Comparison of ENCODE assay signal across 19 cellular contexts in genomic region chr14:104700747-104701215, GRCh38. TPM values are rescaled to one million over a fixed set of nuclear protein-coding genes. Genes with fewer than 3 reads are reported as not detected.
DNase-seq lines count a peak whose midpoint lies in the region; ATAC-seq, FAIRE-seq and TF ChIP-seq lines count a peak whose summit lies in the region.
"Had no signal": no experiment of that assay in that cellular context is flagged by ENCODE, and none has a peak within 500 bp of the region (broad histone marks: within the 10 kb centered on the region; RNA-seq: fewer than 3 reads in every experiment).

No MANE protein-coding gene starts in this region.

- H3K27me3 Mint-ChIP-seq in WTC11 (ENCODE audit: low read depth): no peaks in the 10 kb centered on the region
- H3K27me3 Mint-ChIP-seq: stimulated activated memory B cell treated with anti-CD40 and anti-IgM and Interleukin-4, amounts not matched to agents 10 μg/mL and 1 μg/mL and 100 μg/mL, for 72 hours had no signal

- no peaks in the 10 kb centered on the region for H3K27me3 ChIP-seq in HepG2 (ENCODE audit: control insufficient read depth in 1 of 2, insufficient read depth in 2 of 2, low read length in 2 of 2)
- H3K27me3 ChIP-seq in right lobe of liver: no peaks in the 10 kb centered on the region
- no peaks in the 10 kb centered on the region for H3K27me3 ChIP-seq in uterus

- BruUV-seq in HepG2 (replicated peaks; lab: Mats Ljungman, UMichigan): no TSS peak

- peaks cover 8% of the 10 kb centered on the region for H3K9me3 Mint-ChIP-seq in WTC11
- H3K9me3 Mint-ChIP-seq: stimulated activated memory B cell treated with anti-CD40 and anti-IgM and Interleukin-4, amounts not matched to agents 10 μg/mL and 1 μg/mL and 100 μg/mL, for 72 hours had no signal

- H3K27ac ChIP-seq in HepG2 (ENCODE audit: extremely low read length, insufficient read depth, low read length): no peak overlapping the region
- no peak overlapping the region for H3K27ac ChIP-seq in right lobe of liver
- peak overlapping the region; percentile 10 to 34 for H3K27ac ChIP-seq in uterus

- no peak overlapping the region for H3K9ac ChIP-seq in HepG2 (ENCODE audit: insufficient read depth, low read depth, low read length)

- peaks cover 28% of the 10 kb centered on the region for H3K36me3 Mint-ChIP-seq in WTC11

- no peak overlapping the region for H3K4me2 ChIP-seq in HepG2 (ENCODE audit: low read depth, low read length)

- no peak for TF ChIP-seq CTCF in HepG2 (CRISPR knock-in tag; IDR thresholded peaks at IDR 0.05)
- no peak for TF ChIP-seq CTCF in right lobe of liver (IDR thresholded peaks at IDR 0.05)
- no peak for TF ChIP-seq CTCF in WTC11 (IDR thresholded peaks at IDR 0.05)
- TF ChIP-seq CTCF in uterus (IDR thresholded peaks at IDR 0.05): no peak

- H3K79me2 ChIP-seq in HepG2 (ENCODE audit: insufficient read depth, low read length): no peaks in the 10 kb centered on the region

- H3K36me3 ChIP-seq in HepG2 (replicated peaks in 1 of 2; ENCODE audit: control insufficient read depth in 1 of 2, insufficient read depth in 2 of 2, low read length in 2 of 2) (peaks cover 19 to 26% of the 10 kb centered on the region in 2 experiments), right lobe of liver (peaks cover 0 to 26% (median 11%) of the 10 kb centered on the region in 4 donors), uterus (no peaks in the 10 kb centered on the region)

- no peak for TF ChIP-seq RAD21 in HepG2 (CRISPR knock-in tag; IDR thresholded peaks at IDR 0.05)

- no peaks in the 10 kb centered on the region for H3K4me1 ChIP-seq in HepG2 (ENCODE audit: insufficient read depth, low read length)
- peaks cover 0 to 31% (median 6%) of the 10 kb centered on the region in 4 donors for H3K4me1 ChIP-seq in right lobe of liver
- peaks cover 0 to 30% of the 10 kb centered on the region in 2 donors for H3K4me1 ChIP-seq in uterus

- H3K9me3 ChIP-seq in HepG2 (ENCODE audit: low read length): no peaks in the 10 kb centered on the region
- H3K9me3 ChIP-seq in right lobe of liver: no peaks in the 10 kb centered on the region
- no peaks in the 10 kb centered on the region for H3K9me3 ChIP-seq in uterus

- peaks cover 11% of the 10 kb centered on the region for H3K4me1 Mint-ChIP-seq in WTC11

- CTCF ChIA-PET in HepG2 (lab: Yijun Ruan, JAX; ENCODE audit: low intra/inter-chr PET ratio, low total read pairs) (no interaction called here), WTC11 (lab: Charles Lee) (interaction anchor here (0.6 to 1.3 kb wide), 5 partner anchors 8 to 35 kb away, joined by 3 to 5 read pairs (median 3); no protein-coding TSS in a partner anchor)

- ATAC-seq in HepG2 (no peak), right lobe of liver (no peak), WTC11 (peak; percentile 10), HG03432 (IDR thresholded peaks at IDR 0.05; ENCODE audit: unreplicated experiment) (no peak), HG03039 (IDR thresholded peaks at IDR 0.05; ENCODE audit: unreplicated experiment) (no peak)
- ATAC-seq: activated CD4-positive, CD25-positive, alpha-beta regulatory T cell treated with anti-CD3 and anti-CD28 coated beads, Interleukin-2, amount 50 U/mL, for 24 hours; stimulated activated memory B cell treated with anti-CD40 and anti-IgM and Interleukin-4, amounts not matched to agents 10 μg/mL and 1 μg/mL and 100 μg/mL, for 72 hours had no signal

- TF ChIP-seq EP300 in HepG2 (IDR thresholded peaks at IDR 0.05; ENCODE audit: low read depth in 2 of 2, low read length in 2 of 2) (no peak), HepG2 (CRISPR knock-in tag; IDR thresholded peaks at IDR 0.05; ENCODE audit: borderline replicate concordance) (no peak)

- 97% methylated on average over 15 of the region's 22 CpGs for WGBS in HepG2 (ENCODE audit: low lambda C conversion rate)
- 76% methylated on average over 7 of the region's 22 CpGs for WGBS in right lobe of liver (ENCODE audit: insufficient coverage, low coverage, low lambda C conversion rate, missing lambda C conversion rate)

- no peak for TF ChIP-seq POLR2A in HepG2 (IDR thresholded peaks at IDR 0.05; ENCODE audit: insufficient read depth in 1 of 2, low read depth in 2 of 2, low read length in 2 of 2)
- TF ChIP-seq POLR2A in right lobe of liver (IDR thresholded peaks at IDR 0.05): no peak
- no peak for TF ChIP-seq POLR2A in uterus (IDR thresholded peaks at IDR 0.05)

- H3K4me3 Mint-ChIP-seq in WTC11: no peak overlapping the region
- H3K4me3 Mint-ChIP-seq: H9; stimulated activated memory B cell treated with anti-CD40 and anti-IgM and Interleukin-4, amounts not matched to agents 10 μg/mL and 1 μg/mL and 100 μg/mL, for 72 hours had no signal

- peaks cover 9% of the 10 kb centered on the region; the same call in 1 of the 2 replicates for H4K20me1 ChIP-seq in HepG2 (ENCODE audit: insufficient read depth, low read length)

- no peak overlapping the region for H3K4me3 ChIP-seq in HepG2 (replicated peaks in 1 of 3; ENCODE audit: insufficient read depth in 1 of 3, low read depth in 2 of 3, low read length in 3 of 3)
- H3K4me3 ChIP-seq in right lobe of liver: no peak overlapping the region
- H3K4me3 ChIP-seq in uterus: no peak overlapping the region

- peak overlapping the region; percentile 65; the same call in 1 of the 2 replicates for H3K27ac Mint-ChIP-seq in WTC11
- H3K27ac Mint-ChIP-seq: H9; stimulated activated memory B cell treated with anti-CD40 and anti-IgM and Interleukin-4, amounts not matched to agents 10 μg/mL and 1 μg/mL and 100 μg/mL, for 72 hours had no signal

- no peak for DNase-seq in HepG2 (ENCODE audit: low spot score)
- DNase-seq in right lobe of liver: no peak
- no peak for DNase-seq in WTC11 (ENCODE audit: low spot score)
- peak; percentile 52 for DNase-seq in iPS-NIHi11 (ENCODE audit: low spot score)
- no peak for DNase-seq in uterus
- no peak for DNase-seq in activated CD4-positive, alpha-beta T cell treated with anti-CD3 and anti-CD28 coated beads for 48 hours
- DNase-seq: activated effector memory CD4-positive, alpha-beta T cell treated with Interleukin-2 at 50 U/mL for 16 hours; amniotic stem cell; H9; hippocampal formation; NCI-H2029 treated with DMSO at 0.1 percent for 48 hours; NCI-H510A; SHP77 treated with DMSO at 0.1 percent for 48 hours; T-helper 2 cell had no signal

- no peak overlapping the region for H2AFZ ChIP-seq in HepG2 (ENCODE audit: low read length)

- in situ Hi-C loops in HepG2 (cut with HindIII; ENCODE audit: extremely low pct_ligation_motif_present, low pct_unique_long_range_greater_than_20kb): no loop called here

- FAIRE-seq in HepG2 (lab: Jason Lieb, UNC): no peak
- FAIRE-seq: GM18507 had no signal

- intact Hi-C loops in HepG2 (cut with micrococcal nuclease; ENCODE audit: unreplicated experiment) (no loop called here), right lobe of liver (cut with DNase I) (no loop called here), uterus (cut with DNase I; ENCODE audit: low total_unique reads) (no loop called here)

- POLR2A ChIA-PET in HepG2 (lab: Yijun Ruan, JAX): no interaction called here
- POLR2A ChIA-PET in WTC11 (lab: Charles Lee): no interaction called here

RNA-seq across cellular contexts. Expression of gene INF2, which starts 11.4 kb away (rescaled TPM):
- total RNA-seq in HepG2 (2016; rRNA removed; fragmentation: Illumina TruSeq; extraction: Trizol) (16.4 and 18.1 TPM in 2 replicates), right lobe of liver (10 to 100 TPM; 47.5 to 98.2 (median 71.4) TPM), WTC11 (2021) (69.0 to 82.4 TPM (median 72.4 TPM) in 3 replicates), uterus (10 to 100 TPM; 13.5 to 79.4 (median 44.6) TPM)
- 11.2 and 14.6 TPM in 2 replicates for total RNA-seq in HepG2 (2016; cell fraction: cytosol; rRNA removed; fragmentation: Illumina TruSeq; extraction: Trizol; ENCODE audit: low read depth)
- total RNA-seq in HepG2 (2016; cell fraction: insoluble cytoplasmic fraction; rRNA removed; fragmentation: Illumina TruSeq; extraction: Trizol): 17.0 and 18.3 TPM in 2 replicates
- total RNA-seq in HepG2 (2016; cell fraction: membrane; rRNA removed; fragmentation: Illumina TruSeq; extraction: Trizol): 23.4 and 24.7 TPM in 2 replicates
- total RNA-seq in HepG2 (2016; cell fraction: nucleus; rRNA removed; fragmentation: Illumina TruSeq; extraction: Trizol): 17.7 and 25.0 TPM in 2 replicates
- polyA plus RNA-seq in HepG2 (2011; rRNA removed): 26.4 and 33.4 TPM in 2 replicates
- polyA plus RNA-seq in HepG2 (2011; cell fraction: cytosol; rRNA removed): 14.8 and 26.4 TPM in 2 replicates
- 229 and 296 TPM in 2 replicates for polyA plus RNA-seq in HepG2 (2011; cell fraction: nucleus; rRNA removed)
- polyA plus RNA-seq in HepG2 (2012): 28.4 and 33.9 TPM in 2 replicates
- 13.6 and 14.2 TPM in 2 replicates for polyA plus RNA-seq in HepG2 (2016; cell fraction: cytosol; fragmentation: Illumina TruSeq; extraction: Trizol; ENCODE audit: low read depth)
- polyA plus RNA-seq in HepG2 (2016; cell fraction: insoluble cytoplasmic fraction; fragmentation: Illumina TruSeq; extraction: Trizol; ENCODE audit: low read depth): 20.2 and 25.5 TPM in 2 replicates
- polyA plus RNA-seq in HepG2 (2016; cell fraction: membrane; fragmentation: Illumina TruSeq; extraction: Trizol; ENCODE audit: low read depth): 17.5 and 20.7 TPM in 2 replicates
- polyA plus RNA-seq in HepG2 (2016; cell fraction: nucleus; fragmentation: Illumina TruSeq; extraction: Trizol; ENCODE audit: insufficient read depth, low read depth): 61.5 and 67.7 TPM in 2 replicates
- polyA minus RNA-seq in HepG2 (2011; rRNA and poly(A)+ RNA removed; ENCODE audit: low replicate concordance): 34.0 and 46.7 TPM in 2 replicates
- 23.8 and 25.1 TPM in 2 replicates for polyA minus RNA-seq in HepG2 (2011; cell fraction: cytosol; rRNA and poly(A)+ RNA removed)
- 29.2 and 32.3 TPM in 2 replicates for polyA minus RNA-seq in HepG2 (2011; cell fraction: nucleus; rRNA and poly(A)+ RNA removed)

RNA-seq across cellular contexts. Expression of gene ADSS1, which starts 23.2 kb away (rescaled TPM):
- total RNA-seq in HepG2 (2016; rRNA removed; fragmentation: Illumina TruSeq; extraction: Trizol): 0.98 and 1.0 TPM in 2 replicates
- total RNA-seq in HepG2 (2016; cell fraction: cytosol; rRNA removed; fragmentation: Illumina TruSeq; extraction: Trizol; ENCODE audit: low read depth): 0.81 and 1.1 TPM in 2 replicates
- total RNA-seq in HepG2 (2016; cell fraction: insoluble cytoplasmic fraction; rRNA removed; fragmentation: Illumina TruSeq; extraction: Trizol): 0.56 and 1.3 TPM in 2 replicates
- total RNA-seq in HepG2 (2016; cell fraction: membrane; rRNA removed; fragmentation: Illumina TruSeq; extraction: Trizol): 1.6 and 1.9 TPM in 2 replicates
- total RNA-seq in HepG2 (2016; cell fraction: nucleus; rRNA removed; fragmentation: Illumina TruSeq; extraction: Trizol): 1.3 and 1.5 TPM in 2 replicates
- 36.7 and 45.2 TPM in 2 replicates for polyA plus RNA-seq in HepG2 (2011; rRNA removed)
- polyA plus RNA-seq in HepG2 (2011; cell fraction: cytosol; rRNA removed): 20.7 and 22.4 TPM in 2 replicates
- polyA plus RNA-seq in HepG2 (2011; cell fraction: nucleus; rRNA removed): 219 and 230 TPM in 2 replicates
- 37.3 and 46.9 TPM in 2 replicates for polyA plus RNA-seq in HepG2 (2012)
- polyA plus RNA-seq in HepG2 (2016; cell fraction: cytosol; fragmentation: Illumina TruSeq; extraction: Trizol; ENCODE audit: low read depth): 0.70 and 1.5 TPM in 2 replicates
- 1.3 and 2.2 TPM in 2 replicates for polyA plus RNA-seq in HepG2 (2016; cell fraction: insoluble cytoplasmic fraction; fragmentation: Illumina TruSeq; extraction: Trizol; ENCODE audit: low read depth)
- polyA plus RNA-seq in HepG2 (2016; cell fraction: membrane; fragmentation: Illumina TruSeq; extraction: Trizol; ENCODE audit: low read depth): 1.5 and 2.0 TPM in 2 replicates
- polyA plus RNA-seq in HepG2 (2016; cell fraction: nucleus; fragmentation: Illumina TruSeq; extraction: Trizol; ENCODE audit: insufficient read depth, low read depth): 3.7 and 4.4 TPM in 2 replicates
- 12.3 and 14.1 TPM in 2 replicates for polyA minus RNA-seq in HepG2 (2011; rRNA and poly(A)+ RNA removed; ENCODE audit: low replicate concordance)
- 6.8 and 7.6 TPM in 2 replicates for polyA minus RNA-seq in HepG2 (2011; cell fraction: cytosol; rRNA and poly(A)+ RNA removed)
- 30.6 and 31.2 TPM in 2 replicates for polyA minus RNA-seq in HepG2 (2011; cell fraction: nucleus; rRNA and poly(A)+ RNA removed)
- total RNA-seq in right lobe of liver: 10 to 100 TPM in 5 of 6 experiments, 1 to 10 TPM in 1; 8.1 to 50.5 (median 36.8) TPM
- total RNA-seq in WTC11 (2021): 10.0 to 13.3 TPM (median 12.0 TPM) in 3 replicates
- 10 to 100 TPM in 1 of 4 donors, 1 to 10 TPM in 1, not detected in 2; 7.0 to 11.7 TPM for total RNA-seq in uterus

RNA-seq across cellular contexts. Expression of gene SIVA1, which starts 52.2 kb away (rescaled TPM):
- total RNA-seq in HepG2 (2016; rRNA removed; fragmentation: Illumina TruSeq; extraction: Trizol): 153 and 186 TPM in 2 replicates
- total RNA-seq in HepG2 (2016; cell fraction: cytosol; rRNA removed; fragmentation: Illumina TruSeq; extraction: Trizol; ENCODE audit: low read depth): 171 and 229 TPM in 2 replicates
- 166 and 191 TPM in 2 replicates for total RNA-seq in HepG2 (2016; cell fraction: insoluble cytoplasmic fraction; rRNA removed; fragmentation: Illumina TruSeq; extraction: Trizol)
- total RNA-seq in HepG2 (2016; cell fraction: membrane; rRNA removed; fragmentation: Illumina TruSeq; extraction: Trizol): 186 and 219 TPM in 2 replicates
- total RNA-seq in HepG2 (2016; cell fraction: nucleus; rRNA removed; fragmentation: Illumina TruSeq; extraction: Trizol): 86.2 and 101 TPM in 2 replicates
- 123 and 142 TPM in 2 replicates for polyA plus RNA-seq in HepG2 (2011; rRNA removed)
- 108 and 239 TPM in 2 replicates for polyA plus RNA-seq in HepG2 (2011; cell fraction: cytosol; rRNA removed)
- polyA plus RNA-seq in HepG2 (2011; cell fraction: nucleus; rRNA removed): 125 and 162 TPM in 2 replicates
- polyA plus RNA-seq in HepG2 (2012): 61.3 and 68.1 TPM in 2 replicates
- polyA plus RNA-seq in HepG2 (2016; cell fraction: cytosol; fragmentation: Illumina TruSeq; extraction: Trizol; ENCODE audit: low read depth): 162 and 202 TPM in 2 replicates
- polyA plus RNA-seq in HepG2 (2016; cell fraction: insoluble cytoplasmic fraction; fragmentation: Illumina TruSeq; extraction: Trizol; ENCODE audit: low read depth): 128 and 130 TPM in 2 replicates
- 134 and 168 TPM in 2 replicates for polyA plus RNA-seq in HepG2 (2016; cell fraction: membrane; fragmentation: Illumina TruSeq; extraction: Trizol; ENCODE audit: low read depth)
- polyA plus RNA-seq in HepG2 (2016; cell fraction: nucleus; fragmentation: Illumina TruSeq; extraction: Trizol; ENCODE audit: insufficient read depth, low read depth): 129 and 133 TPM in 2 replicates
- 49.5 and 64.5 TPM in 2 replicates for polyA minus RNA-seq in HepG2 (2011; rRNA and poly(A)+ RNA removed; ENCODE audit: low replicate concordance)
- polyA minus RNA-seq in HepG2 (2011; cell fraction: cytosol; rRNA and poly(A)+ RNA removed): 22.7 and 31.5 TPM in 2 replicates
- polyA minus RNA-seq in HepG2 (2011; cell fraction: nucleus; rRNA and poly(A)+ RNA removed): 17.3 and 18.4 TPM in 2 replicates
- total RNA-seq in right lobe of liver: 100 to 1,000 TPM in 2 of 6 experiments, 10 to 100 TPM in 4; 38.1 to 252 (median 50.6) TPM
- 113 to 128 TPM (median 124 TPM) in 3 replicates for total RNA-seq in WTC11 (2021)
- total RNA-seq in uterus: 100 to 1,000 TPM in 3 of 4 donors, 10 to 100 TPM in 1; 79.4 to 366 (median 239) TPM

Comparison
In these comparisons a context has a peak if more than half of its experiments do, and no peak if none do; other contexts are left out.
1. H3K27ac ChIP-seq: peak in uterus (2 of 2); none in HepG2 (single experiment) and right lobe of liver (0 of 3).
2. Of the 50 proteins assayed by ChIP-seq in both HepG2 and WTC11: peak only in HepG2: none; only in WTC11: ZNF263; in both: none; in neither: 49.